Comparison of ENCODE assay signal across 8 cellular contexts in the genomic region with DNA sequence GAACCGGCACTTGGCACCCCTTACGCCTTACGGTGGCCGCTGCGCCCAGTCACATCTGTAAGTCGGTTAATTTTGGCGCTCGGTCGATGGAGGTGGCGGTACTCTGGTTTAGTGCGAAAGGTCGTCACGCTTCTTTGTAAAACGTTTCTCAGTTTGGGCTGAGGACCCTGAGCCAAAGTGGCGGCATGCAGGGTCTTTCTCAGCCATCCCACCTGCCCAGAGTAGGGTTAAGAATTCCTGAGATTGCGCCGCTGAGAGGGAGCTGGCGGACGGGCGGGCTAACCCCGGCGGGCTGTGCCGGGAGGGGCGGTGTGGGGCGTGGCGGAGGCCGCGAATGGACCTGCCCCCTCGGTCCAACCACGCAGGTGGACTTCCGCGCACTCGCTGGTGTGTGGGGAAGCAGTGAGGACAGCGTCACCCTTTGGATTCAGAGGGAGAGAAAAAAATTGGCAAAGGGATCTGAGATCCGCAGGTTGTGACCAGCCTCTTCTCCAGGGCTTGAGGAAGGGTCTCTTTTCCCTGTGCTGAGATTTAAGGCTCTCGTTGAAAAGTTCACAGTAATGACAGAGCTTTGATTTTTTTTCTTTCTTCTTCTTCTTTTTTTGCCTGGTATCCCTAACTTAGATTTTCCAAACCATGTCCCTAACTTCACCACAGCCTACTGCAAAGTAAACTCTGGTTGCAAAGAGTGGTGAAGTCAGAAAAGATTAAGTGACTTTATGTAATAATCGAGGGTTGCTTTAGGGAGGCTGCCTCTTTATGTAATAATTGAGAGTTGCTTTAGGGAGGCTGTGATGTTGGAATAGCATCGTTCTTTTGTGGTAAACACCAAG. TPM values are rescaled to one million over a fixed set of nuclear protein-coding genes. Genes with fewer than 3 reads are reported as not detected.
DNase-seq lines count a peak whose midpoint lies in the region; ATAC-seq and TF ChIP-seq lines count a peak whose summit lies in the region.

No MANE protein-coding gene starts in this region.

- 1% methylated on average over 38 of the region's 38 CpGs for WGBS in ectodermal cell, 2 experiments

- peak; percentile 35 for ATAC-seq in CD4-positive, alpha-beta T cell (ENCODE audit: poor library complexity)
- ATAC-seq in HG03439 (IDR thresholded peaks at IDR 0.05; ENCODE audit: unreplicated experiment) (peak; percentile 72), lower lobe of right lung (peak; percentile 95)

- no peaks in the 10 kb centered on the region for H3K9me3 ChIP-seq in CD4-positive, alpha-beta T cell (ENCODE audit: control insufficient read depth, low read length)
- H3K9me3 ChIP-seq in ectodermal cell (ENCODE audit: control insufficient read depth, low read length) (no peaks in the 10 kb centered on the region), lower lobe of right lung (no peaks in the 10 kb centered on the region)

- H3K4me1 Mint-ChIP-seq in CD4-positive, alpha-beta T cell (ENCODE audit: low read depth) = peaks cover 44% of the 10 kb centered on the region

- peak overlapping the region; percentile 84 for H3K27ac ChIP-seq in CD4-positive, alpha-beta T cell (ENCODE audit: low read depth, low read length)
- H3K27ac ChIP-seq in ectodermal cell (ENCODE audit: insufficient read depth, low read depth, low read length, poor library complexity, severe bottlenecking) = peak overlapping the region; percentile 96
- peak overlapping the region; percentile 99 for H3K27ac ChIP-seq in lower lobe of right lung

- H3K4me3 Mint-ChIP-seq in CD4-positive, alpha-beta T cell = peak overlapping the region; percentile 99

- intact Hi-C loops in CD4-positive, alpha-beta T cell (cut with DNase I, micrococcal nuclease) = loop anchor here (1.0 to 5.0 kb wide), 3 partner anchors 256 to 319 kb away; a partner anchor contains a TSS
- intact Hi-C loops in lower lobe of right lung (cut with DNase I) = no loop called here

- H3K36me3 Mint-ChIP-seq in CD4-positive, alpha-beta T cell (ENCODE audit: low read depth) = peaks cover 32% of the 10 kb centered on the region

- H3K27ac Mint-ChIP-seq in CD4-positive, alpha-beta T cell = peak overlapping the region; percentile 100

- no peaks in the 10 kb centered on the region for H3K27me3 ChIP-seq in CD4-positive, alpha-beta T cell (ENCODE audit: control insufficient read depth, insufficient read depth, low read length)
- H3K27me3 ChIP-seq in ectodermal cell (ENCODE audit: control insufficient read depth, insufficient read depth, low read length, poor library complexity, severe bottlenecking) (no peaks in the 10 kb centered on the region), lower lobe of right lung (ENCODE audit: low read depth) (no peaks in the 10 kb centered on the region)

- H3K36me3 ChIP-seq in ectodermal cell (ENCODE audit: control insufficient read depth, insufficient read depth, low read length) = no peaks in the 10 kb centered on the region
- H3K36me3 ChIP-seq in lower lobe of right lung = no peaks in the 10 kb centered on the region

- H3K27me3 Mint-ChIP-seq in CD4-positive, alpha-beta T cell = no peaks in the 10 kb centered on the region

- H3K9me3 Mint-ChIP-seq in CD4-positive, alpha-beta T cell = no peaks in the 10 kb centered on the region

- H3K4me1 ChIP-seq in ectodermal cell (ENCODE audit: control insufficient read depth, insufficient read depth, low read length) = peaks cover 8% of the 10 kb centered on the region
- H3K4me1 ChIP-seq in lower lobe of right lung = peaks cover 38% of the 10 kb centered on the region

- DNase-seq in CD4-positive, alpha-beta T cell = peak in 9 of 10 experiments; percentile 45 to 73 (median 61)
- DNase-seq in GM19240 (ENCODE audit: insufficient read length, low spot score) = peak; percentile 47
- DNase-seq in NCI-H446 (lab: John Stamatoyannopoulos, UW) = peak; percentile 73 to 90
- peak; percentile 65 for DNase-seq in activated CD4-positive, alpha-beta T cell treated with anti-CD3 and anti-CD28 coated beads, Interleukin-2, amount 50 U/mL, for 1 hour
- peak; percentile 94 for DNase-seq in lower lobe of right lung
- DNase-seq in stimulated activated CD4-positive, alpha-beta T cell treated with anti-CD3 and anti-CD28 coated beads, TNF-alpha, amount 100 ng/mL, for 4 hours (ENCODE audit: low read depth in 3 of 3) = peak; percentile 44 to 58 (median 49)

- no peak for TF ChIP-seq CTCF in CD4-positive, alpha-beta T cell (IDR thresholded peaks at IDR 0.05)
- peak; percentile 26 for TF ChIP-seq CTCF in lower lobe of right lung (IDR thresholded peaks at IDR 0.05)

- H3K4me3 ChIP-seq in ectodermal cell (ENCODE audit: insufficient read depth, low read depth, low read length) (peak overlapping the region; percentile 73), lower lobe of right lung (peak overlapping the region; percentile 94)

- POLR2A ChIA-PET in CD4-positive, alpha-beta T cell (lab: Charles Lee) = interaction anchor here (1.0 to 4.6 kb wide), 24 partner anchors 8 to 1368 kb away, joined by 3 to 99 read pairs (median 7); a partner anchor contains a TSS

- CTCF ChIA-PET in CD4-positive, alpha-beta T cell (lab: Charles Lee) = no interaction called here

RNA-seq across cellular contexts. Expression of a gene that starts 0.6 kb away (rescaled TPM):
- total RNA-seq in CD4-positive, alpha-beta T cell = 10 to 100 TPM; 94.6 to 97.4 TPM
- 13.3 TPM for polyA plus RNA-seq in ectodermal cell (2013, experiment 1 of 4)
- 15.5 TPM for polyA plus RNA-seq in ectodermal cell (2013, experiment 2 of 4)
- polyA plus RNA-seq in ectodermal cell (2013, experiment 3 of 4) = 13.5 TPM
- polyA plus RNA-seq in ectodermal cell (2013, experiment 4 of 4) = 15.0 TPM
- 12.8 TPM for total RNA-seq in lower lobe of right lung

Comparison
In these comparisons a context has a peak if more than half of its experiments do, and no peak if none do; other contexts are left out.
1. Peak in every context shown above with its lines: DNase-seq, ATAC-seq, H3K4me3 ChIP-seq and H3K27ac ChIP-seq.
2. ATAC-seq: peak in every context shown above with its lines; median percentile 95 in lower lobe of right lung; 72 in HG03439; 35 in CD4-positive, alpha-beta T cell.